ENCODE assay signal across 11 cellular contexts in genomic region chr2:238261718-238262375, GRCh38.
"Had no signal": no experiment of that assay in that cellular context is flagged by ENCODE, and none has a peak within 500 bp of the region (broad histone marks: within the 10 kb centered on the region; RNA-seq: fewer than 3 reads in every experiment).

No MANE protein-coding gene starts in this region.

- H3K27me3 ChIP-seq: gastrocnemius medialis, left lung, ovary, thyroid gland had no signal

- H3K4me3 ChIP-seq: gastrocnemius medialis, left lung, ovary, thyroid gland had no signal

- DNase-seq: activated CD4-positive, alpha-beta T cell treated with anti-CD3 and anti-CD28 coated beads, Interleukin-2, amount 50 U/mL, for 1 hour; activated CD8-positive, alpha-beta memory T cell treated with anti-CD3 and anti-CD28 coated beads for 24 hours; activated naive CD8-positive, alpha-beta T cell treated with anti-CD3 and anti-CD28 coated beads, Interleukin-2, amount 50 U/mL, for 24 hours; gastrocnemius medialis; islet precursor cell; ovary; stimulated activated CD4-positive, alpha-beta T cell treated with anti-CD3 and anti-CD28 coated beads, Interleukin-2, amount 100 ng/mL, for 48 hours had no signal

- H3K27ac ChIP-seq: ovary had no signal

- ATAC-seq: activated CD4-positive, CD25-positive, alpha-beta regulatory T cell treated with anti-CD3 and anti-CD28 coated beads, Interleukin-2, amount 50 U/mL, for 24 hours; activated naive CD8-positive, alpha-beta T cell treated with anti-CD3 and anti-CD28 coated beads, Interleukin-2, amount 50 U/mL, for 24 hours; gastrocnemius medialis; left lung; stimulated activated memory B cell treated with anti-CD40 and anti-IgM and Interleukin-4, amounts not matched to agents 10 μg/mL and 1 μg/mL and 100 μg/mL, for 72 hours had no signal

- H3K9me3 Mint-ChIP-seq: activated naive CD8-positive, alpha-beta T cell treated with anti-CD3 and anti-CD28 coated beads, Interleukin-2, amount 50 U/mL, for 24 hours; stimulated activated memory B cell treated with anti-CD40 and anti-IgM and Interleukin-4, amounts not matched to agents 10 μg/mL and 1 μg/mL and 100 μg/mL, for 72 hours had no signal

- H3K27me3 Mint-ChIP-seq: activated naive CD8-positive, alpha-beta T cell treated with anti-CD3 and anti-CD28 coated beads, Interleukin-2, amount 50 U/mL, for 24 hours; stimulated activated memory B cell treated with anti-CD40 and anti-IgM and Interleukin-4, amounts not matched to agents 10 μg/mL and 1 μg/mL and 100 μg/mL, for 72 hours had no signal

- H3K9me3 ChIP-seq: gastrocnemius medialis, left lung, ovary, thyroid gland had no signal

- H3K36me3 ChIP-seq: ovary had no signal

- H3K27ac Mint-ChIP-seq: activated naive CD8-positive, alpha-beta T cell treated with anti-CD3 and anti-CD28 coated beads, Interleukin-2, amount 50 U/mL, for 24 hours; stimulated activated memory B cell treated with anti-CD40 and anti-IgM and Interleukin-4, amounts not matched to agents 10 μg/mL and 1 μg/mL and 100 μg/mL, for 72 hours had no signal

- H3K4me3 Mint-ChIP-seq: activated naive CD8-positive, alpha-beta T cell treated with anti-CD3 and anti-CD28 coated beads, Interleukin-2, amount 50 U/mL, for 24 hours; stimulated activated memory B cell treated with anti-CD40 and anti-IgM and Interleukin-4, amounts not matched to agents 10 μg/mL and 1 μg/mL and 100 μg/mL, for 72 hours had no signal
